1 cellular context compared by ENCODE assay signal in genomic region chr15:45198337-45199135, GRCh38.
TF ChIP-seq lines count a peak whose summit lies in the region.

No MANE protein-coding gene starts in this region.

TF ChIP-seq in K562, 482 proteins besides CTCF, POLR2A, EP300 and RAD21 (continued from another document and continues in another):
- TF ChIP-seq E2F6 (IDR thresholded peaks at IDR 0.05; ENCODE audit: borderline replicate concordance in 1 of 2, extremely low read depth in 1 of 2, insufficient read depth in 1 of 2, insufficient read length in 1 of 2, low read depth in 1 of 2, low read length in 1 of 2, poor library complexity in 1 of 2, severe bottlenecking in 1 of 2) = no peak
- peak in 1 of 2 experiments; percentile 52; a peak in 1 of 4 replicates for TF ChIP-seq ZMIZ1 (IDR thresholded peaks at IDR 0.05; ENCODE audit: low read depth in 2 of 2, low read length in 2 of 2)
- peak; percentile 33 for TF ChIP-seq GABPA (tag; conservative IDR thresholded peaks at IDR 0.05; ENCODE audit: low read depth)
- peak; percentile 88 for TF ChIP-seq SP1 (CRISPR knock-in tag; IDR thresholded peaks at IDR 0.05)
- TF ChIP-seq BACH1 (tag; IDR thresholded peaks at IDR 0.05) = no peak
- no peak for TF ChIP-seq CBX3 (IDR thresholded peaks at IDR 0.05; ENCODE audit: borderline replicate concordance in 1 of 2, low read length in 2 of 2)
- TF ChIP-seq IFI16 (CRISPR knock-in tag; IDR thresholded peaks at IDR 0.05) = no peak
- peak in 1 of 2 experiments; percentile 75; a peak in 2 of 4 replicates for TF ChIP-seq RCOR1 (IDR thresholded peaks at IDR 0.05; ENCODE audit: borderline replicate concordance in 1 of 2, low read depth in 2 of 2, low read length in 2 of 2)
- no peak for TF ChIP-seq ZNF280B (CRISPR knock-in tag; IDR thresholded peaks at IDR 0.05)
- no peak for TF ChIP-seq MEF2A (IDR thresholded peaks at IDR 0.05; ENCODE audit: control insufficient read depth, low read depth, low read length)
- no peak for TF ChIP-seq ZNF717 (CRISPR knock-in tag; IDR thresholded peaks at IDR 0.05)
- TF ChIP-seq SRSF9 (IDR thresholded peaks at IDR 0.05; ENCODE audit: borderline replicate concordance, low read depth, low read length) = no peak
- peak; percentile 97 for TF ChIP-seq ARID3A (IDR thresholded peaks at IDR 0.05; ENCODE audit: borderline replicate concordance, low read depth, low read length)
- no peak for TF ChIP-seq NELFE (IDR thresholded peaks at IDR 0.05; ENCODE audit: insufficient read depth, insufficient read length)
- peak; percentile 80 for TF ChIP-seq HNRNPLL (IDR thresholded peaks at IDR 0.05; ENCODE audit: low read depth, low read length, poor library complexity, severe bottlenecking)
- TF ChIP-seq ZFPM2 (CRISPR knock-in tag; IDR thresholded peaks at IDR 0.05) = no peak
- TF ChIP-seq MCM3 (IDR thresholded peaks at IDR 0.05) = no peak
- peak; percentile 91 for TF ChIP-seq HDAC2 (IDR thresholded peaks at IDR 0.05)
- no peak for TF ChIP-seq HMG20A (CRISPR knock-in tag; conservative IDR thresholded peaks at IDR 0.05)
- TF ChIP-seq TAF15 (IDR thresholded peaks at IDR 0.05; ENCODE audit: low read depth, low read length) = no peak
- TF ChIP-seq HDGF (IDR thresholded peaks at IDR 0.05) = no peak
- TF ChIP-seq JUND (IDR thresholded peaks at IDR 0.05; ENCODE audit: borderline replicate concordance, low read depth, low read length) = no peak; the same call in 1 of the 2 replicates
- no peak; the same call in 1 of the 3 replicates for TF ChIP-seq JUND (tag; IDR thresholded peaks at IDR 0.05; ENCODE audit: borderline replicate concordance, low read depth, low read length)
- peak; percentile 89 for TF ChIP-seq CREM (IDR thresholded peaks at IDR 0.05; ENCODE audit: low read depth)
- TF ChIP-seq RUNX1 (IDR thresholded peaks at IDR 0.05; ENCODE audit: low read depth) = no peak
- no peak for TF ChIP-seq ID3 (CRISPR knock-in tag; IDR thresholded peaks at IDR 0.05)
- peak; percentile 56; the same call in 1 of the 2 replicates for TF ChIP-seq ID3 (tag; IDR thresholded peaks at IDR 0.05)
- peak; percentile 89 for TF ChIP-seq CXXC5 (CRISPR knock-in tag; IDR thresholded peaks at IDR 0.05)
- no peak for TF ChIP-seq CREB5 (CRISPR knock-in tag; IDR thresholded peaks at IDR 0.05)
- no peak for TF ChIP-seq NFYB (IDR thresholded peaks at IDR 0.05; ENCODE audit: extremely low read depth, insufficient read length)
- peak; percentile 73; the same call in 1 of the 2 replicates for TF ChIP-seq ZFP91 (CRISPR knock-in tag; IDR thresholded peaks at IDR 0.05)
- no peak for TF ChIP-seq CCAR2 (IDR thresholded peaks at IDR 0.05; ENCODE audit: low read depth, low read length)
- peak; percentile 20 to 71; a peak in 3 of 4 replicates for TF ChIP-seq FOXK2 (conservative IDR thresholded peaks at IDR 0.05 in 1 of 2, IDR thresholded peaks at IDR 0.05 in 1 of 2; ENCODE audit: low read depth in 2 of 2)
- no peak for TF ChIP-seq SRF (CRISPR knock-in tag; IDR thresholded peaks at IDR 0.05)
- TF ChIP-seq ZNF589 (CRISPR knock-in tag; IDR thresholded peaks at IDR 0.05; ENCODE audit: low read depth) = peak; percentile 57; the same call in 1 of the 2 replicates
- TF ChIP-seq ESRRA (IDR thresholded peaks at IDR 0.05; ENCODE audit: borderline replicate concordance, low read depth) = peak; percentile 72
- TF ChIP-seq MITF (IDR thresholded peaks at IDR 0.05) = no peak
- no peak for TF ChIP-seq ZNF134 (CRISPR knock-in tag; conservative IDR thresholded peaks at IDR 0.05)
- no peak for TF ChIP-seq TSHZ1 (CRISPR knock-in tag; IDR thresholded peaks at IDR 0.05)
- no peak for TF ChIP-seq ZNF830 (CRISPR knock-in tag; IDR thresholded peaks at IDR 0.05)
- peak; percentile 58 for TF ChIP-seq NUFIP1 (IDR thresholded peaks at IDR 0.05; ENCODE audit: partially characterized antibody)
- no peak for TF ChIP-seq MLX (CRISPR knock-in tag; conservative IDR thresholded peaks at IDR 0.05)
- TF ChIP-seq SPI1 (IDR thresholded peaks at IDR 0.05; ENCODE audit: borderline replicate concordance, low read depth, low read length) = no peak
- no peak for TF ChIP-seq ZNF212 (CRISPR knock-in tag; IDR thresholded peaks at IDR 0.05)
- TF ChIP-seq ZNF232 (CRISPR knock-in tag; IDR thresholded peaks at IDR 0.05) = no peak
- no peak for TF ChIP-seq RFX7 (CRISPR knock-in tag; IDR thresholded peaks at IDR 0.05)
- TF ChIP-seq TAF9B (IDR thresholded peaks at IDR 0.05; ENCODE audit: partially characterized antibody) = peak; percentile 37
